In the genomic region with DNA sequence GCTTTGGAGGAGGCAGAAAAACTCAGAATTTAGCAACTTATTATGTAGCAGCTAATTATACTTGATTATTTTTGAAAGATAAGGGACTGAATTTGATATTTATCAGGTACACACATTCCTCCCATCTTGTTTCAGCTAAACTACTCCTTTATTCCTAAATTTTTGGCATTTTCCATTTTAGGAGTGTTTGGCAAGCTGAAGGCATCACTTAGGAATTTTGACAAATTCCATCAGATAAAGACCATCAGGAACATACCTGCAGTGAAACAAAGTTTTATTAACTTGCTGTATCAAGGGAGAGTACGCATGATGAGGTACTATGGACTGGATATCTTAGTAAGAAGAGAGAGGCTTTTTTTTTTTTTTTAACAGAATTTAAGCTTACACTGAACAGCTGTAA, we compare ENCODE assay signal across 32 cellular contexts.
"Had no signal": no experiment of that assay in that cellular context is flagged by ENCODE, and none has a peak within 500 bp of the region (broad histone marks: within the 10 kb centered on the region; RNA-seq: fewer than 3 reads in every experiment).

No MANE protein-coding gene starts in this region.

- DNase-seq: activated effector memory CD4-positive, alpha-beta T cell treated with anti-CD3 and anti-CD28 coated beads, Interleukin-2, amount 50 U/mL, for 16 hours; activated effector memory CD4-positive, alpha-beta T cell treated with Interleukin-2 at 50 U/mL for 16 hours; activated gamma-delta T cell; activated gamma-delta T cell treated with Interleukin-2 at 50 U/mL for 16 hours; activated naive CD4-positive, alpha-beta T cell; activated naive CD4-positive, alpha-beta T cell treated with anti-CD3 and anti-CD28 coated beads for 36 hours; activated naive CD4-positive, alpha-beta T cell treated with anti-CD3 and anti-CD28 coated beads, Interleukin-2, amount 10 ng/mL, durations not matched to agents 7 days and 5 days; activated naive CD4-positive, alpha-beta T cell treated with anti-CD3 and anti-CD28 coated beads, Interleukin-2, amount 50 U/mL, for 16 hours; activated naive CD4-positive, alpha-beta T cell treated with Interleukin-2 at 50 U/mL for 16 hours; activated naive CD8-positive, alpha-beta T cell treated with anti-CD3 and anti-CD28 coated beads for 36 hours; activated naive CD8-positive, alpha-beta T cell treated with anti-CD3 and anti-CD28 coated beads, Interleukin-2, amount 10 ng/mL, durations not matched to agents 7 days and 5 days; activated naive CD8-positive, alpha-beta T cell treated with anti-CD3 and anti-CD28 coated beads, Interleukin-2, amount 50 U/mL, for 24 hours; activated T-cell treated with anti-CD3 and anti-CD28 coated beads, Interleukin-2, amount 50 U/mL, for 1 hour; activated T-cell treated with anti-CD3 and anti-CD28 coated beads, Interleukin-2, amount 50 U/mL, for 24 hours; activated T-cell treated with anti-CD3 and anti-CD28 coated beads, Interleukin-2, amount 50 U/mL, for 4 hours; activated T-cell treated with anti-CD3 and anti-CD28 coated beads, Interleukin-2, amount 50 U/mL, for 48 hours; activated T-cell treated with anti-CD3 and anti-CD28 coated beads, Interleukin-2, amount 50 U/mL, for 72 hours; adrenal gland; amniotic stem cell; amygdala; anterior cingulate cortex; aorta; body of pancreas; brain microvascular endothelial cell; caudate nucleus; central memory CD4-positive, alpha-beta T cell; cerebellar nuclear complex had no signal

- H3K4me1 ChIP-seq: adrenal gland, ascending aorta, body of pancreas, breast epithelium had no signal

- H3K4me3 ChIP-seq: adrenal gland, ascending aorta, body of pancreas, breast epithelium, cardiac muscle cell had no signal

- H3K36me3 ChIP-seq: adrenal gland, ascending aorta, brain microvascular endothelial cell, breast epithelium, cardiac muscle cell had no signal

- H3K27ac ChIP-seq: adrenal gland, ascending aorta, body of pancreas, brain microvascular endothelial cell, breast epithelium, cardiac muscle cell had no signal

- H3K27me3 ChIP-seq: adrenal gland, ascending aorta, body of pancreas, brain microvascular endothelial cell, breast epithelium, cardiac muscle cell had no signal

- FAIRE-seq: astrocyte, bronchial epithelial cell had no signal

- H3K9me3 ChIP-seq: adrenal gland, ascending aorta, body of pancreas, breast epithelium had no signal
